Comparison of ENCODE assay signal across 21 cellular contexts in the genomic region with DNA sequence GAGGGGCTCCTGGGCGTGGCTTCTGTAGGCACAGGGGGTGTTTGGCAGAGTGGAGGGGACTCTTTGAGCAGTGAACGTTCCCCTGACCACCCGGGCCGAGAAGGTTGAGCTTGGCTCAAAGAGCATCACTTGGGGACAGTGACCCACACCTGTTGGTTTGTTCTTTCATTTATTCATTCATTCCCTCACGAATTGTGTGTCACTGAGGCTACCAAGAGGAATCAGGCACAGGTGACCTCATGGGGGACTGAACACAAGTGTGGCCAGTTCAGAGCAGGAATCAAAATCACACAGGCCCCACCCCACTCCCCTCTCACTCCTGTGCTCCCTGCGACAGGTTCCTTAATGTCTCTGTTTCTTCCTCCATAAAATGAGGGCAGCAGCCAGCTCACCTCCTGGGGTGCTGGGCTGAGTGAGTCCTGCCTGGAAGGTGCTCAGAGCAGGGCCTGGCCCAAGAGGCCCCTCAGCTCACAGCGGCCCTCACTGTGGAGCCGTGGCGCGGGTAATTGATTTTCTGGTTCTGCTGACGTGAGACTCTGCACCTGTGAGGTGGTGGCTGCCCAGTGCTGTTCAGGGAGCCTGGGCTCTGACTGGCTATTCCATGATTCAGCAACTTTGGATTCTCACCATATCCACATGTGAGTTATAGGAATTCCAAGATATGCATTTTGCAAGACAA.
DNase-seq lines count a peak whose midpoint lies in the region; ATAC-seq, FAIRE-seq and TF ChIP-seq lines count a peak whose summit lies in the region.
"Had no signal": no experiment of that assay in that cellular context is flagged by ENCODE, and none has a peak within 500 bp of the region (broad histone marks: within the 10 kb centered on the region; RNA-seq: fewer than 3 reads in every experiment).

No MANE protein-coding gene starts in this region.

- H4K91ac ChIP-seq in neuronal stem cell (ENCODE audit: low read depth, low read length, poor library complexity) = no peak overlapping the region

- H3K9me2 ChIP-seq in OCI-LY7 (ENCODE audit: insufficient read depth, low read length) = no peaks in the 10 kb centered on the region

- no peak for ATAC-seq in heart right ventricle
- ATAC-seq: CD8-positive, alpha-beta T cell; GM23338 had no signal

- no peak overlapping the region for H3K4me3 ChIP-seq in heart right ventricle
- no peak overlapping the region for H3K4me3 ChIP-seq in neuronal stem cell (ENCODE audit: low read length in 2 of 2)
- H3K4me3 ChIP-seq in A673 (ENCODE audit: low read depth, low read length, poor library complexity, severe bottlenecking) = no peak overlapping the region
- no peak overlapping the region for H3K4me3 ChIP-seq in OCI-LY7 (ENCODE audit: low read depth, low read length, poor library complexity, severe bottlenecking)
- H3K4me3 ChIP-seq: GM23338 had no signal

- CTCF ChIA-PET in A673 (lab: Charles Lee) = no interaction called here
- CTCF ChIA-PET in OCI-LY7 (lab: Charles Lee; ENCODE audit: unreplicated experiment) = no interaction called here

- peaks cover 3% of the 10 kb centered on the region for H3K27me3 Mint-ChIP-seq in brain

- H3K9me3 ChIP-seq in heart right ventricle (no peaks in the 10 kb centered on the region), neuronal stem cell (replicated peaks in 1 of 2; ENCODE audit: control insufficient read depth in 2 of 2, insufficient read depth in 1 of 2, low read depth in 1 of 2, low read length in 2 of 2) (no peaks in the 10 kb centered on the region), A673 (ENCODE audit: low read depth, low read length, poor library complexity, severe bottlenecking) (no peaks in the 10 kb centered on the region), OCI-LY7 (ENCODE audit: low read length) (no peaks in the 10 kb centered on the region)

- 80 to 89% methylated on average over 11 of the region's 11 CpGs for WGBS in heart right ventricle, 2 donors
- WGBS in neuronal stem cell (ENCODE audit: extremely low coverage in 2 of 2, insufficient read length in 2 of 2, insufficient replicate concordance in 1 of 2), 2 donors = no CpG with 5 or more reads among the region's 11 CpGs

- H2BK5ac ChIP-seq in neuronal stem cell (ENCODE audit: low read length) = peak overlapping the region; percentile 70

- H4K8ac ChIP-seq in neuronal stem cell (ENCODE audit: low read depth, low read length) = no peak overlapping the region

- no peak overlapping the region for H2BK120ac ChIP-seq in neuronal stem cell (ENCODE audit: low read depth, low read length)

- peak overlapping the region in 3 of 5 experiments; percentile 24 to 86 (median 77) for H3K27ac Mint-ChIP-seq in brain
- H3K27ac Mint-ChIP-seq: CD8-positive, alpha-beta T cell; GM23338 had no signal

- DNase-seq in cardiac septum (ENCODE audit: low spot score) = peak; percentile 60
- no peak for DNase-seq in heart right ventricle
- no peak for DNase-seq in neuronal stem cell (ENCODE audit: low spot score)
- no peak for DNase-seq in A673 (ENCODE audit: low spot score)
- DNase-seq in GM12892 (ENCODE audit: insufficient read length) = no peak
- no peak for DNase-seq in MV-4-11 (lab: John Stamatoyannopoulos, UW)
- no peak for DNase-seq in OCI-LY7 (ENCODE audit: low spot score)
- DNase-seq: CD8-positive, alpha-beta T cell; HCEC 1CT; IMR-90; NCI-H1417; NCI-H1694 treated with DMSO at 0.1 percent for 48 hours; NCI-H2081 treated with DMSO at 0.1 percent for 48 hours; NCI-H2171 treated with DMSO at 0.1 percent for 48 hours; NCI-H446; NCI-H526 had no signal

- no peak overlapping the region for H2BK12ac ChIP-seq in neuronal stem cell (ENCODE audit: low read length)

- H3K36me3 ChIP-seq in heart right ventricle (no peaks in the 10 kb centered on the region), neuronal stem cell (replicated peaks in 1 of 2; ENCODE audit: control insufficient read depth in 2 of 2, insufficient read depth in 2 of 2, low read length in 2 of 2) (no peaks in the 10 kb centered on the region), A673 (ENCODE audit: insufficient read depth, low read length, poor library complexity, severe bottlenecking) (no peaks in the 10 kb centered on the region), OCI-LY7 (ENCODE audit: insufficient read depth, low read length) (no peaks in the 10 kb centered on the region)

- H3K27ac ChIP-seq in heart right ventricle (no peak overlapping the region), neuronal stem cell (replicated peaks; ENCODE audit: low read length) (no peak overlapping the region), A673 (ENCODE audit: low read depth, low read length, poor library complexity, severe bottlenecking) (no peak overlapping the region), OCI-LY7 (ENCODE audit: low read depth, low read length, poor library complexity, severe bottlenecking) (no peak overlapping the region)
- H3K27ac ChIP-seq: RWPE1 had no signal

- no peaks in the 10 kb centered on the region for H3K36me3 Mint-ChIP-seq in brain
- H3K36me3 Mint-ChIP-seq: CD8-positive, alpha-beta T cell had no signal

- H3K9me3 Mint-ChIP-seq in brain = peaks cover 0 to 3% (median 0%) of the 10 kb centered on the region in 5 experiments
- H3K9me3 Mint-ChIP-seq: CD8-positive, alpha-beta T cell; GM23338 had no signal

- TF ChIP-seq POLR2A in GM12892 (IDR thresholded peaks at IDR 0.05; ENCODE audit: low read depth, low read length) = no peak

- no peak overlapping the region for H3K23ac ChIP-seq in neuronal stem cell (ENCODE audit: low read depth, low read length, poor library complexity)

- no peak overlapping the region for H3K14ac ChIP-seq in neuronal stem cell (ENCODE audit: low read length)

- H3K9ac ChIP-seq in neuronal stem cell (ENCODE audit: low read depth, low read length, poor library complexity) = no peak overlapping the region

- H3K4me1 ChIP-seq in heart right ventricle (peaks cover 0 to 11% (median 3%) of the 10 kb centered on the region in 9 donors), neuronal stem cell (ENCODE audit: control insufficient read depth in 2 of 2, insufficient read depth in 1 of 2, low read depth in 1 of 2, low read length in 2 of 2) (peaks cover 35 to 40% of the 10 kb centered on the region in 2 donors), A673 (ENCODE audit: insufficient read depth, low read length, poor library complexity, severe bottlenecking) (peaks cover 21% of the 10 kb centered on the region), OCI-LY7 (ENCODE audit: insufficient read depth, low read length, poor library complexity, severe bottlenecking) (no peaks in the 10 kb centered on the region)

- no peak overlapping the region for H3K4ac ChIP-seq in neuronal stem cell (ENCODE audit: low read length)

- H3K18ac ChIP-seq in neuronal stem cell (ENCODE audit: low read length) = peak overlapping the region; percentile 23

- no peaks in the 10 kb centered on the region for H4K20me1 ChIP-seq in OCI-LY7 (ENCODE audit: insufficient read depth, low read length)

- FAIRE-seq in GM12892 (lab: Jason Lieb, UNC) = no peak
- FAIRE-seq: A204.1, G401.6 had no signal

- H2AK5ac ChIP-seq in neuronal stem cell (ENCODE audit: low read depth, low read length) = peak overlapping the region; percentile 90

- TF ChIP-seq CTCF in heart right ventricle (IDR thresholded peaks at IDR 0.05) = no peak
- no peak for TF ChIP-seq CTCF in brain (conservative IDR thresholded peaks at IDR 0.05)
- TF ChIP-seq CTCF in A673 (conservative IDR thresholded peaks at IDR 0.05; ENCODE audit: low read depth, low read length) = no peak
- no peak for TF ChIP-seq CTCF in OCI-LY7 (conservative IDR thresholded peaks at IDR 0.05; ENCODE audit: low read length)

- POLR2A ChIA-PET in A673 (lab: Charles Lee; ENCODE audit: low non-redundant PET) (no interaction called here), OCI-LY7 (lab: Charles Lee) (no interaction called here)

- no peak overlapping the region for H3K4me3 Mint-ChIP-seq in brain
- H3K4me3 Mint-ChIP-seq: CD8-positive, alpha-beta T cell; GM23338 had no signal

- H3K79me1 ChIP-seq in neuronal stem cell (ENCODE audit: low read depth, low read length) = peaks cover 1% of the 10 kb centered on the region

- no TSS peak for BruUV-seq in A673 (replicated peaks; lab: Mats Ljungman, UMichigan)
- no TSS peak for BruUV-seq in OCI-LY7 (replicated peaks; lab: Mats Ljungman, UMichigan)

- no peak overlapping the region for H2AFZ ChIP-seq in neuronal stem cell (ENCODE audit: low read length)
- H2AFZ ChIP-seq in OCI-LY7 (ENCODE audit: low read length) = no peak overlapping the region
- H2AFZ ChIP-seq: GM23338 had no signal

- H2BK15ac ChIP-seq in neuronal stem cell (ENCODE audit: low read length) = no peak overlapping the region

- intact Hi-C loops in cardiac septum (cut with DNase I) (no loop called here), heart right ventricle (cut with DNase I) (no loop called here), A673 (cut with micrococcal nuclease; ENCODE audit: unreplicated experiment) (no loop called here), OCI-LY7 (cut with micrococcal nuclease; ENCODE audit: unreplicated experiment) (no loop called here)

- H3K4me1 Mint-ChIP-seq in brain = peaks cover 68% of the 10 kb centered on the region

- H3K27me3 ChIP-seq in heart right ventricle (peaks cover 0 to 42% (median 31%) of the 10 kb centered on the region in 7 donors), neuronal stem cell (ENCODE audit: control insufficient read depth in 3 of 3, insufficient read depth in 3 of 3, low read depth in 1 of 3, low read length in 3 of 3) (no peaks in the 10 kb centered on the region), A673 (replicated peaks; ENCODE audit: insufficient read depth, low read depth, low read length, poor library complexity) (peaks cover 15% of the 10 kb centered on the region)

- H3K4me2 ChIP-seq in neuronal stem cell (ENCODE audit: insufficient read depth, low read length, poor library complexity, severe bottlenecking) = no peak overlapping the region
- no peak overlapping the region for H3K4me2 ChIP-seq in OCI-LY7 (ENCODE audit: low read length)
- H3K4me2 ChIP-seq: GM23338 had no signal

- no peaks in the 10 kb centered on the region for H3K79me2 ChIP-seq in OCI-LY7 (ENCODE audit: insufficient read depth, low read depth, low read length)
